Comparison of ENCODE assay signal across 24 cellular contexts in the genomic region with DNA sequence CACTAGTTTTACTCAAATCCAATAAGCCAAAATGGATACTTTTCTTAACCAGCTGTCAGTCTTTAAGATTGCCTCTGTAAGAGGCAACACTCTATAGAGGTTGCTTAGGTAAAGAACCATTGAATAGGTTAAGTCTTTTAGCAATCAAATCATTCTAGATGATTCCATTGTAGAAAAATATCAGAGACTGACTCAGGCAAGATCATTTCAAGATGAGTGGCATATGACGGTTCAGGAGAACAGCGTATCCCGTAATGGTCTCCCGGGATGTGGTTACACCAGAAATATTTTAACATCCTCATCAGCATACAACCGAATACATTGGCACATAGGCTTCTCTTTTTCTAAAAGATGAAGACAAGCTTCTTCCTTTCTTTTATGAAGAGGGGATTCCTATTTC.
"Had no signal": no experiment of that assay in that cellular context is flagged by ENCODE, and none has a peak within 500 bp of the region (broad histone marks: within the 10 kb centered on the region; RNA-seq: fewer than 3 reads in every experiment).

No MANE protein-coding gene starts in this region.

- DNase-seq: stimulated activated CD4-positive, alpha-beta T cell treated with anti-CD3 and anti-CD28 coated beads, Interleukin-2, amount 100 ng/mL, for 48 hours; stimulated activated CD4-positive, alpha-beta T cell treated with anti-CD3 and anti-CD28 coated beads, Interleukin-4, amount 100 ng/mL, for 1 hour; stimulated activated CD4-positive, alpha-beta T cell treated with anti-CD3 and anti-CD28 coated beads, Interleukin-4, amount 100 ng/mL, for 24 hours; stimulated activated CD4-positive, alpha-beta T cell treated with anti-CD3 and anti-CD28 coated beads, Interleukin-4, amount 100 ng/mL, for 4 hours; stimulated activated CD8-positive, alpha-beta memory T cell treated with anti-CD3 and anti-CD28 coated beads, Interleukin-4, amount 100 ng/mL, for 48 hours; stimulated activated naive B cell treated with anti-CD40 and anti-IgM and Interleukin-4, amounts not matched to agents 10 μg/mL and 1 μg/mL and 100 μg/mL, for 72 hours; stimulated activated naive CD4-positive, alpha-beta T cell; stimulated activated naive CD4-positive, alpha-beta T cell treated with Interleukin-2 at 50 U/mL for 16 hours; stimulated activated naive CD8-positive, alpha-beta T cell treated with anti-CD3 and anti-CD28 coated beads, Interleukin-15, amount 100 ng/mL, for 72 hours; stimulated activated naive CD8-positive, alpha-beta T cell treated with anti-CD3 and anti-CD28 coated beads, Interleukin-15, Interleukin-2, amounts not matched to agents 100 U/mL and 50 U/mL, for 24 hours; stomach; substantia nigra; testis; thyroid gland; tibial artery; transverse colon; trophoblast cell; upper lobe of left lung; upper lobe of right lung; uterus had no signal

- H3K27me3 ChIP-seq: stomach, suprapubic skin, testis, thyroid gland, tibial artery, tibial nerve, transverse colon, upper lobe of left lung, upper lobe of right lung, uterus, vagina had no signal

- H3K36me3 ChIP-seq: stomach, suprapubic skin, thoracic aorta, thyroid gland, tibial artery, tibial nerve, transverse colon, upper lobe of left lung, upper lobe of right lung, uterus, vagina had no signal

- H3K4me3 ChIP-seq: stomach, suprapubic skin, testis, thoracic aorta, thyroid gland, tibial artery, tibial nerve, transverse colon, upper lobe of left lung, upper lobe of right lung, uterus, vagina had no signal

- H3K9me3 ChIP-seq: stomach, suprapubic skin, testis, thoracic aorta, thyroid gland, tibial artery, tibial nerve, transverse colon, upper lobe of left lung, upper lobe of right lung, uterus, vagina had no signal

- H3K27ac ChIP-seq: stomach, suprapubic skin, testis, thoracic aorta, thyroid gland, tibial artery, tibial nerve, transverse colon, upper lobe of left lung, upper lobe of right lung, uterus, vagina had no signal
